28 cellular contexts compared by ENCODE assay signal in the genomic region with DNA sequence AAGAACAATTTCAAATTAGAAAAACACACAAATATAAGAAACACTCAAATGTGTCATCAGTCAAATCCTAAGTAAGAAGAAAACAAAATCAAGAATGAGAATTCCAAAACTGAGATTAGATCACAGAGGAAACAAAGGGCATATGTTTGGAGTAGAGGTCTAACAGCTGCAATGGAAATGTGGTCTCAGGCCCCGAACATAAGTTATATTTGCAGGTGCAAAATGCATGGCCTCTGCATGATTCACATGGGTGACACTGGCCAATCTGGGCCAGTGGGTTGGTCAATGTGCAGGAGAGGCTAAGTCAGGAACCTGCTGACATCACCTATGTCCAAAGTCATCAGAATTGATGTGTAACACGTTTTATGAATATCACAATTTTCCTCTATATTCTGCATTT.
"Had no signal": no experiment of that assay in that cellular context is flagged by ENCODE, and none has a peak within 500 bp of the region (broad histone marks: within the 10 kb centered on the region; RNA-seq: fewer than 3 reads in every experiment).

No MANE protein-coding gene starts in this region.

- H3K4me2 ChIP-seq: smooth muscle cell had no signal

- H3K4me3 ChIP-seq: left lung, lower lobe of right lung, ovary, prostate gland, smooth muscle cell, transverse colon, upper lobe of left lung had no signal

- H3K36me3 ChIP-seq: ovary, prostate gland, transverse colon had no signal

- ATAC-seq: left lung; lower lobe of right lung; naive thymus-derived CD4-positive, alpha-beta T cell; natural killer cell treated with Interleukin-12 subunit alpha and Interleukin-12 subunit beta and Interleukin-15 and Interleukin-18, amount 100 ng/mL, for 72 hours; right cardiac atrium; sciatic nerve; stimulated activated memory B cell treated with anti-CD40 and anti-IgM and Interleukin-4, amounts not matched to agents 10 μg/mL and 1 μg/mL and 100 μg/mL, for 72 hours; stimulated activated naive CD8-positive, alpha-beta T cell treated with anti-CD3 and anti-CD28 coated beads, Interleukin-15, amount 100 ng/mL, for 72 hours had no signal

- FAIRE-seq: keratinocyte, urothelium cell line had no signal

- DNase-seq: hippocampal formation; kidney glomerular epithelial cell; left colon; left lung; lower lobe of right lung; mammary epithelial cell; mesendoderm; naive thymus-derived CD4-positive, alpha-beta T cell; ovary; posterior cingulate gyrus; retina; right cardiac atrium; stimulated activated CD4-positive, alpha-beta T cell treated with anti-CD3 and anti-CD28 coated beads, Interleukin-1b, Interleukin-23, amount 100 ng/mL, for 48 hours; stimulated activated CD4-positive, alpha-beta T cell treated with anti-CD3 and anti-CD28 coated beads, Interleukin-2, amount 100 ng/mL, for 48 hours; stimulated activated CD4-positive, alpha-beta T cell treated with anti-CD3 and anti-CD28 coated beads, Interleukin-4, amount 100 ng/mL, for 4 hours; stimulated activated CD8-positive, alpha-beta memory T cell treated with anti-CD3 and anti-CD28 coated beads, Interleukin-4, amount 100 ng/mL, for 48 hours; stimulated activated naive CD4-positive, alpha-beta T cell treated with Interleukin-2 at 50 U/mL for 16 hours; stimulated activated naive CD8-positive, alpha-beta T cell treated with anti-CD3 and anti-CD28 coated beads, Interleukin-15, amount 100 ng/mL, for 72 hours; substantia nigra; transverse colon; upper lobe of left lung had no signal

- H3K27ac ChIP-seq: left lung, lower lobe of right lung, ovary, prostate gland, transverse colon, upper lobe of left lung had no signal

- H3K27me3 ChIP-seq: left lung, ovary, transverse colon, upper lobe of left lung had no signal

- H3K9me3 ChIP-seq: left lung, lower lobe of right lung, ovary, prostate gland, transverse colon, upper lobe of left lung had no signal

- H3K4me1 ChIP-seq: left lung, lower lobe of right lung, prostate gland, transverse colon had no signal
